12 cellular contexts compared by ENCODE assay signal in genomic region chr1:226695335-226695900, GRCh38. TPM values are rescaled to one million over a fixed set of nuclear protein-coding genes. Genes with fewer than 3 reads are reported as not detected.
DNase-seq lines count a peak whose midpoint lies in the region; ATAC-seq and TF ChIP-seq lines count a peak whose summit lies in the region.
"Had no signal": no experiment of that assay in that cellular context is flagged by ENCODE, and none has a peak within 500 bp of the region (broad histone marks: within the 10 kb centered on the region; RNA-seq: fewer than 3 reads in every experiment).

No MANE protein-coding gene starts in this region.

- H3K27me3 ChIP-seq in naive thymus-derived CD4-positive, alpha-beta T cell (ENCODE audit: control insufficient read depth in 2 of 2, insufficient read depth in 2 of 2, low read length in 2 of 2): no peaks in the 10 kb centered on the region
- H3K27me3 ChIP-seq in breast epithelium: no peaks in the 10 kb centered on the region
- H3K27me3 ChIP-seq: ascending aorta had no signal

- TF ChIP-seq CTCF in brain (conservative IDR thresholded peaks at IDR 0.05) (no peak), breast epithelium (IDR thresholded peaks at IDR 0.05) (no peak)

- no peaks in the 10 kb centered on the region for H3K9me3 Mint-ChIP-seq in stimulated activated naive CD8-positive, alpha-beta T cell treated with anti-CD3 and anti-CD28 coated beads, Interleukin-15, Interleukin-2, amounts not matched to agents 100 ng/mL and 50 ng/mL, for 24 hours
- peaks cover 0 to 3% (median 0%) of the 10 kb centered on the region in 5 experiments for H3K9me3 Mint-ChIP-seq in brain
- H3K9me3 Mint-ChIP-seq in naive thymus-derived CD4-positive, alpha-beta T cell: no peaks in the 10 kb centered on the region

- peaks cover 29% of the 10 kb centered on the region for H3K36me3 Mint-ChIP-seq in stimulated activated naive CD8-positive, alpha-beta T cell treated with anti-CD3 and anti-CD28 coated beads, Interleukin-15, Interleukin-2, amounts not matched to agents 100 ng/mL and 50 ng/mL, for 24 hours (ENCODE audit: low read depth)
- peaks cover 3% of the 10 kb centered on the region for H3K36me3 Mint-ChIP-seq in brain
- H3K36me3 Mint-ChIP-seq in naive thymus-derived CD4-positive, alpha-beta T cell: peaks cover 8 to 45% (median 15%) of the 10 kb centered on the region in 5 donors

- H3K36me3 ChIP-seq in naive thymus-derived CD4-positive, alpha-beta T cell (ENCODE audit: control insufficient read depth in 2 of 3, insufficient read depth in 3 of 3, low read length in 3 of 3): peaks cover 4 to 55% (median 5%) of the 10 kb centered on the region in 3 experiments
- H3K36me3 ChIP-seq in breast epithelium: no peaks in the 10 kb centered on the region
- H3K36me3 ChIP-seq: ascending aorta had no signal

- peak overlapping the region; percentile 86 for H3K27ac ChIP-seq in naive thymus-derived CD4-positive, alpha-beta T cell (ENCODE audit: low read depth, low read length)
- no peak overlapping the region for H3K27ac ChIP-seq in breast epithelium
- H3K27ac ChIP-seq: ascending aorta had no signal

- CTCF ChIA-PET in naive thymus-derived CD4-positive, alpha-beta T cell (lab: Charles Lee): no interaction called here

- POLR2A ChIA-PET in naive thymus-derived CD4-positive, alpha-beta T cell (lab: Charles Lee): interaction anchor here (0.7 to 3.9 kb wide), 5 partner anchors 13 to 44 kb away, joined by 3 to 24 read pairs (median 14); partner anchors contain the start of gene ITPKB

- ATAC-seq in stimulated activated naive CD8-positive, alpha-beta T cell treated with anti-CD3 and anti-CD28 coated beads, Interleukin-15, Interleukin-2, amounts not matched to agents 100 U/mL and 50 U/mL, for 24 hours: no peak
- ATAC-seq in naive thymus-derived CD4-positive, alpha-beta T cell: no peak
- no peak for ATAC-seq in GM19452 (IDR thresholded peaks at IDR 0.05; ENCODE audit: unreplicated experiment)

- no peak overlapping the region for H3K4me3 ChIP-seq in naive thymus-derived CD4-positive, alpha-beta T cell (ENCODE audit: low read length)
- no peak overlapping the region for H3K4me3 ChIP-seq in breast epithelium
- H3K4me3 ChIP-seq: ascending aorta had no signal

- intact Hi-C loops in naive thymus-derived CD4-positive, alpha-beta T cell (cut with micrococcal nuclease): no loop called here
- intact Hi-C loops in breast epithelium (cut with DNase I; ENCODE audit: low total_unique reads): no loop called here

- H3K4me1 Mint-ChIP-seq in stimulated activated naive CD8-positive, alpha-beta T cell treated with anti-CD3 and anti-CD28 coated beads, Interleukin-15, Interleukin-2, amounts not matched to agents 100 ng/mL and 50 ng/mL, for 24 hours (ENCODE audit: low read depth): peaks cover 97% of the 10 kb centered on the region
- H3K4me1 Mint-ChIP-seq in brain: peaks cover 65% of the 10 kb centered on the region
- peaks cover 71 to 100% (median 95%) of the 10 kb centered on the region in 7 donors for H3K4me1 Mint-ChIP-seq in naive thymus-derived CD4-positive, alpha-beta T cell

- H3K27ac Mint-ChIP-seq in stimulated activated naive CD8-positive, alpha-beta T cell treated with anti-CD3 and anti-CD28 coated beads, Interleukin-15, Interleukin-2, amounts not matched to agents 100 ng/mL and 50 ng/mL, for 24 hours: peak overlapping the region; percentile 72
- H3K27ac Mint-ChIP-seq in brain: peak overlapping the region in 4 of 5 experiments; percentile 1 to 68 (median 62)
- peak overlapping the region in 8 of 9 donors; percentile 88 to 100 (median 98) for H3K27ac Mint-ChIP-seq in naive thymus-derived CD4-positive, alpha-beta T cell

- no peak for TF ChIP-seq POLR2A in breast epithelium (IDR thresholded peaks at IDR 0.05)

- no peak overlapping the region for H3K4me3 Mint-ChIP-seq in stimulated activated naive CD8-positive, alpha-beta T cell treated with anti-CD3 and anti-CD28 coated beads, Interleukin-15, Interleukin-2, amounts not matched to agents 100 ng/mL and 50 ng/mL, for 24 hours
- H3K4me3 Mint-ChIP-seq in brain: no peak overlapping the region
- peak overlapping the region in 9 of 10 donors; percentile 32 to 89 (median 45) for H3K4me3 Mint-ChIP-seq in naive thymus-derived CD4-positive, alpha-beta T cell

- DNase-seq in stimulated activated naive CD8-positive, alpha-beta T cell treated with anti-CD3 and anti-CD28 coated beads, Interleukin-15, Interleukin-2, amounts not matched to agents 100 U/mL and 50 U/mL, for 24 hours: no peak
- DNase-seq in naive thymus-derived CD4-positive, alpha-beta T cell: no peak
- DNase-seq in breast epithelium (ENCODE audit: low spot score in 2 of 2): no peak
- DNase-seq in stimulated activated naive CD4-positive, alpha-beta T cell treated with Interleukin-2 at 50 U/mL for 16 hours (lab: John Stamatoyannopoulos, UW): no peak
- no peak for DNase-seq in NCI-H146 (lab: John Stamatoyannopoulos, UW)
- DNase-seq: activated CD4-positive, CD25-positive, alpha-beta regulatory T cell; MV-4-11; NCI-H774 had no signal

- H3K9me3 ChIP-seq in naive thymus-derived CD4-positive, alpha-beta T cell (ENCODE audit: control insufficient read depth in 2 of 3, low read length in 3 of 3): no peaks in the 10 kb centered on the region
- no peaks in the 10 kb centered on the region for H3K9me3 ChIP-seq in breast epithelium
- H3K9me3 ChIP-seq: ascending aorta had no signal

- H3K27me3 Mint-ChIP-seq in stimulated activated naive CD8-positive, alpha-beta T cell treated with anti-CD3 and anti-CD28 coated beads, Interleukin-15, Interleukin-2, amounts not matched to agents 100 ng/mL and 50 ng/mL, for 24 hours: no peaks in the 10 kb centered on the region
- H3K27me3 Mint-ChIP-seq in brain: no peaks in the 10 kb centered on the region
- H3K27me3 Mint-ChIP-seq in naive thymus-derived CD4-positive, alpha-beta T cell: no peaks in the 10 kb centered on the region

- H3K4me1 ChIP-seq in naive thymus-derived CD4-positive, alpha-beta T cell (ENCODE audit: control insufficient read depth in 2 of 2, insufficient read depth in 2 of 2, low read length in 2 of 2): peaks cover 50 to 85% of the 10 kb centered on the region in 2 donors
- peaks cover 9% of the 10 kb centered on the region in 2 donors for H3K4me1 ChIP-seq in breast epithelium

RNA-seq across cellular contexts. Expression of gene ITPKB, which starts 43.7 kb away (rescaled TPM):
- 85.7 TPM for polyA plus RNA-seq in brain (ENCODE audit: insufficient read depth, low read depth, low replicate concordance)
- 100 to 1,000 TPM in 4 of 5 experiments, 10 to 100 TPM in 1; 51.7 to 429 (median 199) TPM for total RNA-seq in naive thymus-derived CD4-positive, alpha-beta T cell
- 10 to 100 TPM; 81.0 to 86.8 TPM for polyA plus RNA-seq in naive thymus-derived CD4-positive, alpha-beta T cell
- 10 to 100 TPM; 24.0 to 37.6 (median 25.6) TPM for total RNA-seq in breast epithelium

Comparison
In these comparisons a context has a peak if more than half of its experiments do, and no peak if none do; other contexts are left out.
1. H3K4me3 Mint-ChIP-seq: peak in naive thymus-derived CD4-positive, alpha-beta T cell (9 of 10); none in stimulated activated naive CD8-positive, alpha-beta T cell treated with anti-CD3 and anti-CD28 coated beads, Interleukin-15, Interleukin-2, amounts not matched to agents 100 ng/mL and 50 ng/mL, for 24 hours (single experiment) and brain (0 of 5).
2. Peak in every context shown above with its lines, with median percentiles within 50 percentile points of each other: H3K27ac Mint-ChIP-seq.